In genomic region chr19:48486706-48487105, GRCh38 we compare ENCODE assay signal across 1 cellular context.
TF ChIP-seq lines count a peak whose summit lies in the region.

No MANE protein-coding gene starts in this region.

TF ChIP-seq in HepG2, 621 proteins besides CTCF, POLR2A, EP300 and RAD21:
- TF ChIP-seq ZNF740 (CRISPR knock-in tag; IDR thresholded peaks at IDR 0.05), result peak; percentile 80; the same call in 1 of the 2 replicates
- peak; percentile 72 for TF ChIP-seq FOXA3 (CRISPR knock-in tag; IDR thresholded peaks at IDR 0.05)
- 0 out of 2 replicates have a peak, but pooled peaks have one; percentile 5 for TF ChIP-seq KDM2A (CRISPR knock-in tag; IDR thresholded peaks at IDR 0.05; ENCODE audit: borderline replicate concordance, low read depth)
- peak; percentile 50 for TF ChIP-seq CEBPG (CRISPR knock-in tag; IDR thresholded peaks at IDR 0.05)
- TF ChIP-seq GATAD2A (CRISPR knock-in tag; IDR thresholded peaks at IDR 0.05), result 0 out of 2 replicates have a peak, but pooled peaks have one; percentile 15
- TF ChIP-seq PATZ1 (CRISPR knock-in tag; IDR thresholded peaks at IDR 0.05), result peak; percentile 31; the same call in 1 of the 2 replicates
- peak; percentile 32; the same call in 1 of the 2 replicates for TF ChIP-seq CEBPB (IDR thresholded peaks at IDR 0.05; ENCODE audit: borderline replicate concordance, low read depth, low read length)
- 0 out of 2 replicates have a peak, but pooled peaks have one; percentile 7 for TF ChIP-seq FOXA1 (IDR thresholded peaks at IDR 0.05)
- peak; percentile 67; the same call in 1 of the 2 replicates for TF ChIP-seq FOXA1 (CRISPR knock-in tag; IDR thresholded peaks at IDR 0.05)
- TF ChIP-seq HDAC1 (CRISPR knock-in tag; IDR thresholded peaks at IDR 0.05), result 0 out of 2 replicates have a peak, but pooled peaks have one; percentile 22
- TF ChIP-seq ZNF121 (CRISPR knock-in tag; IDR thresholded peaks at IDR 0.05), result peak; percentile 97
